17 cellular contexts compared by ENCODE assay signal in the genomic region with DNA sequence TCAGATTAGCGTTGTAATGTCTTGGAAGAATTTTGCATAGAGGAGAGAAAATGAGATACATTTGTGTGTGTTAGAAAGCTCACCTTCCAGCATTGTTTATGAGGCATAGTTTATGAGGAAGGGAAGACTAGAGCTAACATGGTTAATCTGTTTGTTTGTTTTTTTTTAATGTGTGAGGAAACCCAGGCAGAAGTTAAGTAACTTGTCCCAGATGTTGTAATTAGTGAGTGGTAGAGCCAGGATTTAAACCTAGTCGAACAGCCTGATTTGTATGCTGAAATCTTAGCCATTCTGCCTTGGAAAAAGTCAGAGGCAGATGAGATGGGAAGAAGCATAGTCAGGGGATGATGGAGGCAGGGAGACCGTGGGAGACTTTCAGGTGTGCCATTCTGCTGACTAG.
"Had no signal": no experiment of that assay in that cellular context is flagged by ENCODE, and none has a peak within 500 bp of the region (broad histone marks: within the 10 kb centered on the region; RNA-seq: fewer than 3 reads in every experiment).

No MANE protein-coding gene starts in this region.

- H3K4me2 ChIP-seq: neural progenitor cell had no signal

- H3K4me1 Mint-ChIP-seq: neural progenitor cell, WTC11 had no signal

- H3K27ac Mint-ChIP-seq: activated CD8-positive, alpha-beta T cell treated with anti-CD3 and anti-CD28 coated beads, Interleukin-2, amount 10 ng/mL, durations not matched to agents 7 days and 5 days; neural progenitor cell; WTC11 had no signal

- H2AFZ ChIP-seq: neural progenitor cell had no signal

- H3K4me3 Mint-ChIP-seq: activated CD8-positive, alpha-beta T cell treated with anti-CD3 and anti-CD28 coated beads, Interleukin-2, amount 10 ng/mL, durations not matched to agents 7 days and 5 days; neural progenitor cell; WTC11 had no signal

- ATAC-seq: activated CD8-positive, alpha-beta T cell treated with anti-CD3 and anti-CD28 coated beads, Interleukin-2, amount 10 ng/mL, durations not matched to agents 7 days and 5 days; esophagus mucosa; psoas muscle; right cardiac atrium; WTC11 had no signal

- DNase-seq: activated CD4-positive, alpha-beta T cell treated with anti-CD3 and anti-CD28 coated beads for 4 hours; activated CD8-positive, alpha-beta T cell treated with anti-CD3 and anti-CD28 coated beads, Interleukin-2, amount 10 ng/mL, durations not matched to agents 7 days and 5 days; activated gamma-delta T cell treated with Interleukin-2 at 50 U/mL for 16 hours; adrenal gland; effector CD4-positive, alpha-beta T cell; hypothalamus; islet precursor cell; psoas muscle; right cardiac atrium; testis; upper lobe of left lung had no signal

- H3K9ac ChIP-seq: neural progenitor cell had no signal

- H3K9me3 Mint-ChIP-seq: neural progenitor cell, WTC11 had no signal

- H3K27ac ChIP-seq: adrenal gland, neural progenitor cell, psoas muscle, SK-N-MC, testis, upper lobe of left lung had no signal

- H3K4me1 ChIP-seq: adrenal gland, neural progenitor cell, testis had no signal

- H3K27me3 ChIP-seq: adrenal gland, neural progenitor cell, testis, upper lobe of left lung had no signal

- H3K4me3 ChIP-seq: adrenal gland, lung, neural progenitor cell, psoas muscle, SK-N-MC, skin epidermis, testis, upper lobe of left lung had no signal

- H3K9me3 ChIP-seq: adrenal gland, psoas muscle, testis, upper lobe of left lung had no signal
